In the genomic region with DNA sequence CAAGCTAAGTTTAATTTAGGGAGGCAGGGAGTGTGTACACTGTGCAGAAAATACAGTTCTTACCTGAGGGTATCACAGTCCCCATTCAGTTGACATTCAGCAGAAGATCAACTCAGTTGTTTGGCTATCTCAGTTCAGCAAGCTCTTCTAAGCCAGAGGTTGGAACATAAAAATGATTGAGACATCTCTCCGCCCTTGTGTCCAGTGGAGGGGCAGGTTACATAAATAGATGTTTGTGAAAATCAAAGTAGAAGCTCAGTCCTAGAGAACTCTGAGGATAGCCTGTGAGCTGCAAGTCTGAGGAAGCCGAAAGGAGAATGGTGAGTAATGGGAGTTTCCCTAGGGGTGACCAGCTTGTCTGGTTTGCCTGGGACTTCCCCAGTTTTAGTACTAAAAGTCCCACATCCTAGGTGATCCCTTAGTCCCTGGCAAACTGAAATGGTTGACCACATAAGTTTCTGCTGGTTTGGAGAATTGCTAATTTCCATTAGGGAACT, we compare ENCODE assay signal across 9 cellular contexts.
DNase-seq lines count a peak whose midpoint lies in the region; ATAC-seq, FAIRE-seq and TF ChIP-seq lines count a peak whose summit lies in the region.
"Had no signal": no experiment of that assay in that cellular context is flagged by ENCODE, and none has a peak within 500 bp of the region (broad histone marks: within the 10 kb centered on the region; RNA-seq: fewer than 3 reads in every experiment).

No MANE protein-coding gene starts in this region.

- H3K27ac ChIP-seq in OCI-LY7 (ENCODE audit: low read depth, low read length, poor library complexity, severe bottlenecking), result no peak overlapping the region
- H3K27ac ChIP-seq in suprapubic skin, result no peak overlapping the region
- H3K27ac ChIP-seq: cardiac muscle cell had no signal

- no peak overlapping the region for H3K4me2 ChIP-seq in OCI-LY7 (ENCODE audit: low read length)

- H3K4me3 ChIP-seq in OCI-LY7 (ENCODE audit: low read depth, low read length, poor library complexity, severe bottlenecking), result no peak overlapping the region
- no peak overlapping the region for H3K4me3 ChIP-seq in suprapubic skin
- H3K4me3 ChIP-seq: cardiac muscle cell had no signal

- POLR2A ChIA-PET in OCI-LY7 (lab: Charles Lee), result interaction anchor here (0.6 to 3.0 kb wide), 7 partner anchors 9 to 291 kb away, joined by 3 to 7 read pairs (median 4); no protein-coding TSS in a partner anchor

- peaks cover 6% of the 10 kb centered on the region for H3K9me3 Mint-ChIP-seq in natural killer cell treated with Interleukin-12 subunit alpha and Interleukin-12 subunit beta and Interleukin-15 and Interleukin-18, amount 100 ng/mL, for 72 hours

- WGBS in suprapubic skin, result 38% methylated on average over 2 of the region's 2 CpGs

- intact Hi-C loops in OCI-LY7 (cut with micrococcal nuclease; ENCODE audit: unreplicated experiment), result no loop called here

- H3K36me3 Mint-ChIP-seq in natural killer cell treated with Interleukin-12 subunit alpha and Interleukin-12 subunit beta and Interleukin-15 and Interleukin-18, amount 100 ng/mL, for 72 hours, result peaks cover 5% of the 10 kb centered on the region

- CTCF ChIA-PET in OCI-LY7 (lab: Charles Lee; ENCODE audit: unreplicated experiment), result no interaction called here

- H3K4me1 Mint-ChIP-seq in natural killer cell treated with Interleukin-12 subunit alpha and Interleukin-12 subunit beta and Interleukin-15 and Interleukin-18, amount 100 ng/mL, for 72 hours (ENCODE audit: low read depth in 2 of 2), result peaks cover 28 to 29% of the 10 kb centered on the region in 2 donors

- H3K4me1 ChIP-seq in OCI-LY7 (ENCODE audit: insufficient read depth, low read length, poor library complexity, severe bottlenecking) (peaks cover 6% of the 10 kb centered on the region), suprapubic skin (peaks cover 8% of the 10 kb centered on the region)

- H3K4me3 Mint-ChIP-seq in natural killer cell treated with Interleukin-12 subunit alpha and Interleukin-12 subunit beta and Interleukin-15 and Interleukin-18, amount 100 ng/mL, for 72 hours, result peak overlapping the region; percentile 70

- TF ChIP-seq CTCF in OCI-LY7 (conservative IDR thresholded peaks at IDR 0.05; ENCODE audit: low read length) (no peak), suprapubic skin (IDR thresholded peaks at IDR 0.05) (no peak)

- DNase-seq in H54 (ENCODE audit: insufficient read length, low spot score), result no peak
- no peak for DNase-seq in OCI-LY7 (ENCODE audit: low spot score)
- DNase-seq in natural killer cell treated with Interleukin-12 subunit alpha and Interleukin-12 subunit beta and Interleukin-15 and Interleukin-18, amount 100 ng/mL, for 72 hours (ENCODE audit: low spot score), result peak; percentile 76
- DNase-seq in NCI-H510A (lab: John Stamatoyannopoulos, UW), result no peak
- DNase-seq in suprapubic skin (ENCODE audit: low spot score in 2 of 2), result no peak
- DNase-seq in effector CD4-positive, alpha-beta T cell, result no peak
- DNase-seq: NCI-H1694 treated with DMSO at 0.1 percent for 48 hours had no signal

- TF ChIP-seq EP300 in suprapubic skin (IDR thresholded peaks at IDR 0.05), result no peak

- H3K36me3 ChIP-seq in OCI-LY7 (ENCODE audit: insufficient read depth, low read length) (no peaks in the 10 kb centered on the region), suprapubic skin (no peaks in the 10 kb centered on the region)
- H3K36me3 ChIP-seq: cardiac muscle cell had no signal

- no TSS peak for BruUV-seq in OCI-LY7 (replicated peaks; lab: Mats Ljungman, UMichigan)

- ATAC-seq in GM18870 (IDR thresholded peaks at IDR 0.05; ENCODE audit: unreplicated experiment), result peak; percentile 93
- peak; percentile 94 to 98 for ATAC-seq in natural killer cell treated with Interleukin-12 subunit alpha and Interleukin-12 subunit beta and Interleukin-15 and Interleukin-18, amount 100 ng/mL, for 72 hours

- no peaks in the 10 kb centered on the region for H3K79me2 ChIP-seq in OCI-LY7 (ENCODE audit: insufficient read depth, low read depth, low read length)

- H3K27me3 ChIP-seq in suprapubic skin, result no peaks in the 10 kb centered on the region
- H3K27me3 ChIP-seq: cardiac muscle cell had no signal

- peak overlapping the region; percentile 15 to 87 for H3K27ac Mint-ChIP-seq in natural killer cell treated with Interleukin-12 subunit alpha and Interleukin-12 subunit beta and Interleukin-15 and Interleukin-18, amount 100 ng/mL, for 72 hours

- H3K9me3 ChIP-seq in OCI-LY7 (ENCODE audit: low read length), result no peaks in the 10 kb centered on the region
- H3K9me3 ChIP-seq in suprapubic skin, result no peaks in the 10 kb centered on the region

- peaks cover 0 to 6% of the 10 kb centered on the region in 2 donors for H3K27me3 Mint-ChIP-seq in natural killer cell treated with Interleukin-12 subunit alpha and Interleukin-12 subunit beta and Interleukin-15 and Interleukin-18, amount 100 ng/mL, for 72 hours

- no peaks in the 10 kb centered on the region for H3K9me2 ChIP-seq in OCI-LY7 (ENCODE audit: insufficient read depth, low read length)

- TF ChIP-seq POLR2A in H54 (IDR thresholded peaks at IDR 0.05; ENCODE audit: low read depth, low read length), result no peak
- TF ChIP-seq POLR2A in suprapubic skin (IDR thresholded peaks at IDR 0.05), result no peak

- no peaks in the 10 kb centered on the region for H4K20me1 ChIP-seq in OCI-LY7 (ENCODE audit: insufficient read depth, low read length)

- FAIRE-seq in H54 (lab: Jason Lieb, UNC), result peak; percentile 86

- peak overlapping the region; percentile 61 for H2AFZ ChIP-seq in OCI-LY7 (ENCODE audit: low read length)
